17 cellular contexts compared by ENCODE assay signal in the genomic region with DNA sequence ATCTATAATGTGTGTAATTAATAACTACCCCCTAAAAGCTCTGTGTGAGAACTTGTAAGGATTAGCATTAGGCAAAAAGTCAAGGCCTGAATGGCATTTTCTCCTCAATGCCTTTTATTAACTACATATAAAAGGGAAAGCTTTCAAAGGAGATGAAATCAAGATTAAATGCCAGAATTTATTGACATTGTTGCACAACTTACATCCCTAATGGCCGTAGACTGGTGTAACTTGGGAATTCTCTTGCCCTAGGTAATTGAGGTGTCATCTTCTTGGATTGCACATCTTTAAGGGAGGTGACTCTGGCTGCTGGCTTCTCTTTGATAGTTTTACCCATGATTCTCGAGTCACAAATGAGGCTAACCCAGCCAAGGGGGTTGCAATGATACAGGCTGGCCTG.
DNase-seq lines count a peak whose midpoint lies in the region; ATAC-seq and TF ChIP-seq lines count a peak whose summit lies in the region.
"Had no signal": no experiment of that assay in that cellular context is flagged by ENCODE, and none has a peak within 500 bp of the region (broad histone marks: within the 10 kb centered on the region; RNA-seq: fewer than 3 reads in every experiment).

No MANE protein-coding gene starts in this region.

- WGBS in mammary epithelial cell (ENCODE audit: low coverage, missing lambda C conversion rate), result 20% methylated on average over 2 of the region's 2 CpGs

- H3K79me2 ChIP-seq in mammary epithelial cell (ENCODE audit: insufficient read depth, low read length), result no peaks in the 10 kb centered on the region

- peaks cover 28% of the 10 kb centered on the region for H3K4me1 Mint-ChIP-seq in MCF 10A (ENCODE audit: insufficient read depth, unreplicated experiment)
- H3K4me1 Mint-ChIP-seq: CD14-positive monocyte, IgD-negative memory B cell had no signal

- H3K27me3 ChIP-seq in mammary epithelial cell (ENCODE audit: insufficient read depth, low read length) (no peaks in the 10 kb centered on the region), BE2C (no peaks in the 10 kb centered on the region)

- H4K20me1 ChIP-seq in mammary epithelial cell (ENCODE audit: insufficient read depth, low read length), result no peaks in the 10 kb centered on the region

- intact Hi-C loops in MCF 10A (cut with micrococcal nuclease), result no loop called here
- intact Hi-C loops in mammary epithelial cell (cut with micrococcal nuclease), result no loop called here

- H2AFZ ChIP-seq in mammary epithelial cell (ENCODE audit: low read depth, low read length), result no peak overlapping the region
- H2AFZ ChIP-seq: GM23248 had no signal

- H3K4me2 ChIP-seq in mammary epithelial cell (ENCODE audit: insufficient read depth, low read depth, low read length), result no peak overlapping the region

- no peak overlapping the region for H3K27ac ChIP-seq in mammary epithelial cell (ENCODE audit: insufficient read depth, low read depth, low read length)
- H3K27ac ChIP-seq: GM23248, HL-60 had no signal

- no peaks in the 10 kb centered on the region for H3K36me3 Mint-ChIP-seq in MCF 10A (ENCODE audit: insufficient read depth, unreplicated experiment)
- H3K36me3 Mint-ChIP-seq: CD14-positive monocyte; CD4-positive, alpha-beta memory T cell; IgD-negative memory B cell had no signal

- dilution Hi-C loops in mammary epithelial cell (cut with HindIII; ENCODE audit: low sequenced_read_pairs), result no loop called here

- no peaks in the 10 kb centered on the region for H3K27me3 Mint-ChIP-seq in MCF 10A (ENCODE audit: insufficient read depth, unreplicated experiment)
- H3K27me3 Mint-ChIP-seq: IgD-negative memory B cell had no signal

- H3K27ac Mint-ChIP-seq in MCF 10A (ENCODE audit: low read depth, unreplicated experiment), result no peak overlapping the region
- H3K27ac Mint-ChIP-seq: CD4-positive, alpha-beta memory T cell; IgD-negative memory B cell had no signal

- in situ Hi-C loops in mammary epithelial cell (cut with MboI; ENCODE audit: low sequenced_read_pairs in 2 of 2), result loop anchor here in 1 of 2 donors (25.0 kb wide), 2 partner anchors 286 to 436 kb away; no protein-coding TSS in a partner anchor

- H3K36me3 ChIP-seq in mammary epithelial cell (ENCODE audit: insufficient read depth, low read length), result no peaks in the 10 kb centered on the region
- no peaks in the 10 kb centered on the region for H3K36me3 ChIP-seq in BE2C
- H3K36me3 ChIP-seq: HAP-1 had no signal

- H3K9me3 ChIP-seq in mammary epithelial cell (replicated peaks; ENCODE audit: insufficient read depth, low read length), result no peaks in the 10 kb centered on the region
- no peaks in the 10 kb centered on the region; the same call in 1 of the 2 replicates for H3K9me3 ChIP-seq in BE2C
- H3K9me3 ChIP-seq: HAP-1 had no signal

- CTCF ChIA-PET in MCF 10A (lab: Yijun Ruan, JAX), result interaction anchor here (0.6 kb wide), 1 partner anchor 1405 kb away, joined by 5 read pairs; no protein-coding TSS in a partner anchor
- CTCF ChIA-PET in mammary epithelial cell (lab: Charles Lee; ENCODE audit: low non-redundant PET), result no interaction called here

- no peaks in the 10 kb centered on the region for H3K9me3 Mint-ChIP-seq in MCF 10A (ENCODE audit: unreplicated experiment)
- H3K9me3 Mint-ChIP-seq: CD4-positive, alpha-beta memory T cell; IgD-negative memory B cell had no signal

- no peak for TF ChIP-seq CTCF in MCF 10A (IDR thresholded peaks at IDR 0.05; ENCODE audit: unreplicated experiment)
- TF ChIP-seq CTCF in mammary epithelial cell (conservative IDR thresholded peaks at IDR 0.05 in 1 of 2, IDR thresholded peaks at IDR 0.05 in 1 of 2; ENCODE audit: extremely low read depth in 1 of 2, insufficient read depth in 1 of 2, low read depth in 1 of 2, low read length in 2 of 2), result no peak
- no peak for TF ChIP-seq CTCF in BE2C (IDR thresholded peaks at IDR 0.05; ENCODE audit: low read depth, low read length)

- DNase-seq in MCF 10A (ENCODE audit: unreplicated experiment) (peak; percentile 27), mammary epithelial cell (no peak), HT-29 (ENCODE audit: low spot score) (peak; percentile 45), NCI-H1048 (lab: John Stamatoyannopoulos, UW) (peak; percentile 12), left kidney (ENCODE audit: low read depth, low spot score) (peak; percentile 27), BE2C (no peak), NCI-H510A treated with DMSO at 0.1 percent for 48 hours (lab: John Stamatoyannopoulos, UW) (no peak)
- DNase-seq: ACHN; Calu3; CD4-positive, alpha-beta memory T cell; GM23248; KBM-7 had no signal

- H3K9ac ChIP-seq in mammary epithelial cell (ENCODE audit: insufficient read depth, low read length), result no peak overlapping the region
- H3K9ac ChIP-seq: GM23248 had no signal

- H3K4me3 ChIP-seq in mammary epithelial cell (replicated peaks in 1 of 3; ENCODE audit: insufficient read depth in 1 of 3, low read depth in 2 of 3, low read length in 3 of 3), result no peak overlapping the region
- H3K4me3 ChIP-seq in BE2C (ENCODE audit: low read depth, low read length), result no peak overlapping the region
- H3K4me3 ChIP-seq: GM23248, HAP-1 had no signal

- TF ChIP-seq POLR2A in GM18505 (IDR thresholded peaks at IDR 0.05; ENCODE audit: borderline replicate concordance, extremely low read depth, insufficient read depth, insufficient read length), result no peak

- POLR2A ChIA-PET in MCF 10A (lab: Yijun Ruan, JAX), result interaction anchor here (0.6 kb wide), 1 partner anchor 995 kb away, joined by 3 read pairs; no protein-coding TSS in a partner anchor

- no peak overlapping the region for H3K4me3 Mint-ChIP-seq in MCF 10A (ENCODE audit: unreplicated experiment)
- H3K4me3 Mint-ChIP-seq: CD14-positive monocyte; CD4-positive, alpha-beta memory T cell; IgD-negative memory B cell had no signal

- BruUV-seq in MCF 10A (replicated peaks; lab: Mats Ljungman, UMichigan) (no TSS peak), mammary epithelial cell (replicated peaks; lab: Mats Ljungman, UMichigan) (no TSS peak)

- H3K4me1 ChIP-seq in mammary epithelial cell (ENCODE audit: insufficient read depth, low read length), result peaks cover 27% of the 10 kb centered on the region
- 0 out of 2 replicates have a peak, but pooled peaks cover 2% of the 10 kb centered on the region for H3K4me1 ChIP-seq in BE2C
- H3K4me1 ChIP-seq: HAP-1 had no signal

- no peak for ATAC-seq in GM18505 (IDR thresholded peaks at IDR 0.05; ENCODE audit: unreplicated experiment)

Comparison
In these comparisons a context has a peak if more than half of its experiments do, and no peak if none do; other contexts are left out.
1. DNase-seq: peak in MCF 10A (single experiment), HT-29 (single experiment), NCI-H1048 (single experiment) and left kidney (single experiment); none in mammary epithelial cell (single experiment), BE2C (single experiment) and NCI-H510A treated with DMSO at 0.1 percent for 48 hours (single experiment).